Comparison of ENCODE assay signal across 21 cellular contexts in the genomic region with DNA sequence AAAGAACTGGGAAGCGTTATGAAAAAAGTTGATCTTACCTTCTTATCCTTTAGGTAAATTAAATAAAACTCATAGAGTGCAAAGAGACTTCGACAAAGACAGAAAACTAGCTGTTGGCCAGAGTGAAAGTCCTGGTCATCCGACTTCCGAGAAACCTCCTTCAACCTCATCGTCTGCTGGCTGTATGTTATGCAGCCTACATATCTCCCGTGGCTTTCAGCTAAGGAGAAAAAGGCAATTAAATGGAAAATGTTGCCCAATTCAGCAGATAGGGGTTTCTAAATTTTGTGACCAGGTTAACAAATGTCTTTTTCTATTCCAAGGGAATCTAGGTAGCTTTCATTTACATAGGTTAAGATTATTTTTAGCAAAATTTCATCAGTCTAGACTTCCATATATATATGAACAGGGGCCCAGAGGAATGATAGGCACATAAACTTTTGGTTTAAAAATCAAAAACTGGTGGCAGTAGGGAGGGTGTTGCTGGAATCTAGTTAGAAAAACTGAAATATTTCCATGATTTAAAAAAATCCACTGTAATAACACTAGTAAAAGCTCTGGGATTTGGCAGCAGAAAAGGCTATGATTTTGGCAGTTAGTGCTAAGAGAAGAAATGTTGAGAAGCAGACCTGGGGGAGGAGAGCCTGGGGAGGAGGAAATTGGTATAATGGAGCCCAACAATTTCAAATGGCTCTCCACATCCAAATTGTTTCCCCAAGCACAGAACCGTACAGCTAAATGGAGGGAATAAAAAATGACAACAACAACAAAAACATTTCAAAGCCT. TPM values are rescaled to one million over a fixed set of nuclear protein-coding genes. Genes with fewer than 3 reads are reported as not detected.
A peak's percentile ranks its signal among the peaks of the same experiment; 100 is the strongest.
DNase-seq lines count a peak whose midpoint lies in the region; ATAC-seq, FAIRE-seq and TF ChIP-seq lines count a peak whose summit lies in the region.
"Had no signal": no experiment of that assay in that cellular context is flagged by ENCODE, and none has a peak within 500 bp of the region (broad histone marks: within the 10 kb centered on the region; RNA-seq: fewer than 3 reads in every experiment).

No MANE protein-coding gene starts in this region.

- peak overlapping the region; percentile 80 for H3K4me2 ChIP-seq in astrocyte (ENCODE audit: low read length)

- H3K27ac ChIP-seq in astrocyte (ENCODE audit: low read depth, low read length) (peak overlapping the region; percentile 99), lower lobe of right lung (peak overlapping the region; percentile 68)

- H3K4me3 ChIP-seq in astrocyte (ENCODE audit: insufficient read depth, low read depth, low read length) (no peak overlapping the region), lower lobe of right lung (no peak overlapping the region)

- peak overlapping the region; percentile 75 for H3K9ac ChIP-seq in astrocyte (ENCODE audit: low read length)

- H3K36me3 ChIP-seq in astrocyte (ENCODE audit: insufficient read depth, low read length) (peaks cover 35% of the 10 kb centered on the region), lower lobe of right lung (peaks cover 11% of the 10 kb centered on the region)

- ATAC-seq in lower lobe of right lung = no peak
- peak; percentile 32 for ATAC-seq in sciatic nerve
- ATAC-seq in HG03108 (IDR thresholded peaks at IDR 0.05; ENCODE audit: unreplicated experiment) = no peak
- no peak for ATAC-seq in HG02571 (IDR thresholded peaks at IDR 0.05; ENCODE audit: unreplicated experiment)
- ATAC-seq: natural killer cell, T-cell had no signal

- H3K9me3 ChIP-seq in astrocyte (ENCODE audit: insufficient read depth, low read depth, low read length) = no peaks in the 10 kb centered on the region
- no peaks in the 10 kb centered on the region for H3K9me3 ChIP-seq in lower lobe of right lung

- intact Hi-C loops in lower lobe of right lung (cut with DNase I) = no loop called here
- intact Hi-C loops in sciatic nerve (cut with DNase I) = no loop called here

- H3K4me1 Mint-ChIP-seq in astrocyte (ENCODE audit: low read depth, unreplicated experiment) = peaks cover 60% of the 10 kb centered on the region
- H3K4me1 Mint-ChIP-seq: activated CD4-positive, alpha-beta T cell treated with anti-CD3 and anti-CD28 coated beads, Interleukin-2, amount 10 ng/mL, durations not matched to agents 7 days and 5 days; CD4-positive, CD25-positive, alpha-beta regulatory T cell; natural killer cell; T-cell had no signal

- no peaks in the 10 kb centered on the region for H3K27me3 Mint-ChIP-seq in astrocyte (ENCODE audit: low read depth, unreplicated experiment)
- H3K27me3 Mint-ChIP-seq: activated CD4-positive, alpha-beta T cell treated with anti-CD3 and anti-CD28 coated beads, Interleukin-2, amount 10 ng/mL, durations not matched to agents 7 days and 5 days; CD4-positive, CD25-positive, alpha-beta regulatory T cell had no signal

- TF ChIP-seq CTCF in astrocyte (IDR thresholded peaks at IDR 0.05; ENCODE audit: insufficient read depth, low read depth, low read length) = no peak
- no peak for TF ChIP-seq CTCF in lower lobe of right lung (IDR thresholded peaks at IDR 0.05)

- H3K36me3 Mint-ChIP-seq in astrocyte (ENCODE audit: low read depth, unreplicated experiment) = peaks cover 14% of the 10 kb centered on the region
- H3K36me3 Mint-ChIP-seq: CD4-positive, CD25-positive, alpha-beta regulatory T cell; natural killer cell; T-cell had no signal

- FAIRE-seq in astrocyte (lab: Jason Lieb, UNC) = no peak
- FAIRE-seq: GM12892, islet of Langerhans had no signal

- H3K4me1 ChIP-seq in astrocyte (ENCODE audit: insufficient read depth, low read length) = peaks cover 57% of the 10 kb centered on the region
- peaks cover 35% of the 10 kb centered on the region for H3K4me1 ChIP-seq in lower lobe of right lung

- peak overlapping the region; percentile 47 for H3K4me3 Mint-ChIP-seq in astrocyte (ENCODE audit: unreplicated experiment)
- H3K4me3 Mint-ChIP-seq: activated CD4-positive, alpha-beta T cell treated with anti-CD3 and anti-CD28 coated beads, Interleukin-2, amount 10 ng/mL, durations not matched to agents 7 days and 5 days; CD4-positive, CD25-positive, alpha-beta regulatory T cell; natural killer cell; T-cell had no signal

- H2AFZ ChIP-seq in astrocyte (ENCODE audit: low read depth, low read length) = no peak overlapping the region

- DNase-seq in EH (ENCODE audit: low read depth) (peak; percentile 42), astrocyte (ENCODE audit: low read depth) (no peak), lower lobe of right lung (no peak), sciatic nerve (ENCODE audit: low spot score) (no peak), GDM1 (lab: John Stamatoyannopoulos, UW) (no peak), GM19240 (ENCODE audit: insufficient read length, low spot score) (no peak)
- DNase-seq: activated CD4-positive, alpha-beta T cell treated with anti-CD3 and anti-CD28 coated beads, Interleukin-2, amount 10 ng/mL, durations not matched to agents 7 days and 5 days; activated CD8-positive, alpha-beta memory T cell treated with anti-CD3 and anti-CD28 coated beads, Interleukin-2, amount 50 U/mL, for 48 hours; activated gamma-delta T cell treated with Interleukin-2 at 50 U/mL for 16 hours; amniotic stem cell; CD4-positive, CD25-positive, alpha-beta regulatory T cell; KBM-7; natural killer cell; NCI-H1930; stimulated activated CD4-positive, alpha-beta T cell treated with anti-CD3 and anti-CD28 coated beads, Interleukin-12 subunit alpha, Interleukin-12 subunit beta, amount 100 ng/mL, for 4 hours; stimulated activated CD8-positive, alpha-beta memory T cell treated with anti-CD3 and anti-CD28 coated beads, Interleukin-4, amount 100 ng/mL, for 48 hours; T-cell had no signal

- peaks cover 17% of the 10 kb centered on the region for H4K20me1 ChIP-seq in astrocyte (ENCODE audit: insufficient read depth, low read length)

- H3K27me3 ChIP-seq in astrocyte (ENCODE audit: insufficient read depth, low read length) (no peaks in the 10 kb centered on the region), lower lobe of right lung (ENCODE audit: low read depth) (no peaks in the 10 kb centered on the region)

- H3K27ac Mint-ChIP-seq in astrocyte (ENCODE audit: unreplicated experiment) = peak overlapping the region; percentile 92
- H3K27ac Mint-ChIP-seq: activated CD4-positive, alpha-beta T cell treated with anti-CD3 and anti-CD28 coated beads, Interleukin-2, amount 10 ng/mL, durations not matched to agents 7 days and 5 days; CD4-positive, CD25-positive, alpha-beta regulatory T cell; natural killer cell; T-cell had no signal

- no peaks in the 10 kb centered on the region for H3K9me3 Mint-ChIP-seq in astrocyte (ENCODE audit: unreplicated experiment)
- H3K9me3 Mint-ChIP-seq: activated CD4-positive, alpha-beta T cell treated with anti-CD3 and anti-CD28 coated beads, Interleukin-2, amount 10 ng/mL, durations not matched to agents 7 days and 5 days; natural killer cell; T-cell had no signal

- H3K79me2 ChIP-seq in astrocyte (ENCODE audit: insufficient read depth, low read length) = peaks cover 94% of the 10 kb centered on the region

RNA-seq across cellular contexts. Expression of a gene that starts 32.1 kb away (rescaled TPM):
- total RNA-seq in astrocyte = 307 and 315 TPM in 2 replicates
- total RNA-seq in lower lobe of right lung = 66.8 TPM
- 147 TPM for total RNA-seq in sciatic nerve
